In genomic region chr10:4892681-4893080, GRCh38 we compare ENCODE assay signal across 24 cellular contexts.
DNase-seq lines count a peak whose midpoint lies in the region; ATAC-seq and TF ChIP-seq lines count a peak whose summit lies in the region.
"Had no signal": no experiment of that assay in that cellular context is flagged by ENCODE, and none has a peak within 500 bp of the region (broad histone marks: within the 10 kb centered on the region; RNA-seq: fewer than 3 reads in every experiment).

No MANE protein-coding gene starts in this region.

- H3K27me3 ChIP-seq in left ventricle myocardium inferior (ENCODE audit: low read depth), result no peaks in the 10 kb centered on the region
- no peaks in the 10 kb centered on the region for H3K27me3 ChIP-seq in right cardiac atrium (ENCODE audit: control insufficient read depth, insufficient read depth)
- H3K27me3 ChIP-seq in mammary epithelial cell (ENCODE audit: insufficient read depth, low read length), result no peaks in the 10 kb centered on the region
- H3K27me3 ChIP-seq: BE2C, BLaER1 had no signal

- ATAC-seq in Right ventricle myocardium superior (ENCODE audit: poor library complexity) (peak; percentile 49), right cardiac atrium (peak; percentile 83 to 88), GM18858 (IDR thresholded peaks at IDR 0.05; ENCODE audit: unreplicated experiment) (no peak)

- no TSS peak for BruUV-seq in mammary epithelial cell (replicated peaks; lab: Mats Ljungman, UMichigan)

- no peak overlapping the region for H3K9ac ChIP-seq in mammary epithelial cell (ENCODE audit: insufficient read depth, low read length)
- H3K9ac ChIP-seq: BLaER1 had no signal

- intact Hi-C loops in Right ventricle myocardium superior (cut with DNase I) (no loop called here), cardiac septum (cut with DNase I) (no loop called here), left ventricle myocardium inferior (cut with micrococcal nuclease) (no loop called here), right cardiac atrium (cut with DNase I) (no loop called here), mammary epithelial cell (cut with micrococcal nuclease) (no loop called here)

- in situ Hi-C loops in mammary epithelial cell (cut with MboI; ENCODE audit: low sequenced_read_pairs in 2 of 2), result no loop called here

- 58% methylated on average over 2 of the region's 2 CpGs for WGBS in right cardiac atrium
- 92% methylated on average over 2 of the region's 2 CpGs for WGBS in mammary epithelial cell (ENCODE audit: low coverage, missing lambda C conversion rate)

- H3K79me2 ChIP-seq in mammary epithelial cell (ENCODE audit: insufficient read depth, low read length), result no peaks in the 10 kb centered on the region

- H3K9me3 ChIP-seq in left ventricle myocardium inferior (replicated peaks) (no peaks in the 10 kb centered on the region), right cardiac atrium (ENCODE audit: control insufficient read depth, low read length) (no peaks in the 10 kb centered on the region), mammary epithelial cell (replicated peaks; ENCODE audit: insufficient read depth, low read length) (no peaks in the 10 kb centered on the region)
- H3K9me3 ChIP-seq: BE2C had no signal

- H3K4me2 ChIP-seq in mammary epithelial cell (ENCODE audit: insufficient read depth, low read depth, low read length), result no peak overlapping the region
- H3K4me2 ChIP-seq: BLaER1 had no signal

- H3K27ac ChIP-seq in left ventricle myocardium inferior (replicated peaks), result peak overlapping the region; percentile 18
- H3K27ac ChIP-seq in right cardiac atrium (ENCODE audit: low read length), result peak overlapping the region; percentile 87
- no peak overlapping the region for H3K27ac ChIP-seq in mammary epithelial cell (ENCODE audit: insufficient read depth, low read depth, low read length)
- H3K27ac ChIP-seq: BLaER1 had no signal

- TF ChIP-seq CTCF in fibroblast of the aortic adventitia (IDR thresholded peaks at IDR 0.05; ENCODE audit: insufficient read depth, low read length) (no peak), left ventricle myocardium inferior (IDR thresholded peaks at IDR 0.05; ENCODE audit: borderline replicate concordance) (no peak), mammary epithelial cell (conservative IDR thresholded peaks at IDR 0.05 in 1 of 2, IDR thresholded peaks at IDR 0.05 in 1 of 2; ENCODE audit: extremely low read depth in 1 of 2, insufficient read depth in 1 of 2, low read depth in 1 of 2, low read length in 2 of 2) (no peak)

- H4K20me1 ChIP-seq in mammary epithelial cell (ENCODE audit: insufficient read depth, low read length), result no peaks in the 10 kb centered on the region
- H4K20me1 ChIP-seq: BLaER1 had no signal

- dilution Hi-C loops in mammary epithelial cell (cut with HindIII; ENCODE audit: low sequenced_read_pairs), result no loop called here

- DNase-seq in Right ventricle myocardium superior, result no peak
- no peak for DNase-seq in cardiac septum (ENCODE audit: low spot score)
- DNase-seq in fibroblast of the aortic adventitia (ENCODE audit: low read depth), result peak; percentile 42
- DNase-seq in left ventricle myocardium inferior, result no peak
- no peak for DNase-seq in right cardiac atrium
- DNase-seq in stimulated activated CD4-positive, alpha-beta T cell treated with anti-CD3 and anti-CD28 coated beads, Interleukin-4, amount 100 ng/mL, for 24 hours, result no peak
- DNase-seq in mammary epithelial cell, result no peak
- DNase-seq: 8988T; ACHN; BE2C; C1 segment of cervical spinal cord; CD4-positive, alpha-beta memory T cell; CD4-positive, CD25-positive, alpha-beta regulatory T cell; CD8-positive, alpha-beta memory T cell; COR-L47; DMS 273 treated with DMSO at 0.1 percent for 48 hours; DMS153; DMS53; DMS79; DND-41; EL; GF-D8 had no signal

- CTCF ChIA-PET in mammary epithelial cell (lab: Charles Lee; ENCODE audit: low non-redundant PET), result no interaction called here

- no peak overlapping the region for H3K4me3 ChIP-seq in fibroblast of the aortic adventitia (ENCODE audit: low read depth, low read length)
- no peak overlapping the region for H3K4me3 ChIP-seq in left ventricle myocardium inferior
- H3K4me3 ChIP-seq in right cardiac atrium (ENCODE audit: low read length), result no peak overlapping the region
- no peak overlapping the region for H3K4me3 ChIP-seq in mammary epithelial cell (replicated peaks in 1 of 3; ENCODE audit: insufficient read depth in 1 of 3, low read depth in 2 of 3, low read length in 3 of 3)
- H3K4me3 ChIP-seq: BLaER1 had no signal

- H3K4me1 ChIP-seq in left ventricle myocardium inferior (peaks cover 10% of the 10 kb centered on the region), right cardiac atrium (ENCODE audit: control insufficient read depth, insufficient read depth, low read length) (peaks cover 6% of the 10 kb centered on the region), mammary epithelial cell (ENCODE audit: insufficient read depth, low read length) (no peaks in the 10 kb centered on the region)

- H3K36me3 ChIP-seq in left ventricle myocardium inferior (no peaks in the 10 kb centered on the region), mammary epithelial cell (ENCODE audit: insufficient read depth, low read length) (no peaks in the 10 kb centered on the region)
- H3K36me3 ChIP-seq: BE2C, BLaER1 had no signal

- H2AFZ ChIP-seq in mammary epithelial cell (ENCODE audit: low read depth, low read length), result no peak overlapping the region
